Comparison of ENCODE assay signal across 9 cellular contexts in the genomic region with DNA sequence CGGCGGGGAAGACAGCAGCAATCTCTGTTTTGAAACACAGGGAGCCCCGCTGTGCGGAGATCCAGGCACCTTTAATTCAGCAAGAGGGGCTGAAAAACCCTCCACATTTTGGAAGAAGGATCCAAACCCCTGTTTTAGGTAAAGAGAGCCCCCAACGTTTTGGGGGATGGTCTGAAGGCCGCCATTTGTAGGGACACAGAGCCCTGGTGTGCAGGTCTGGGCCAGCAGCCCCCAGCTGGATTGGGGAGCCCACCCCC. TPM values are rescaled to one million over a fixed set of nuclear protein-coding genes. Genes with fewer than 3 reads are reported as not detected.
A peak's percentile ranks its signal among the peaks of the same experiment; 100 is the strongest.
DNase-seq lines count a peak whose midpoint lies in the region; ATAC-seq, FAIRE-seq and TF ChIP-seq lines count a peak whose summit lies in the region.
"Had no signal": no experiment of that assay in that cellular context is flagged by ENCODE, and none has a peak within 500 bp of the region (broad histone marks: within the 10 kb centered on the region; RNA-seq: fewer than 3 reads in every experiment).

No MANE protein-coding gene starts in this region.

- H3K9me3 ChIP-seq in iPS-20b (ENCODE audit: insufficient read depth, low read depth, low read length) (no peaks in the 10 kb centered on the region), subcutaneous abdominal adipose tissue (ENCODE audit: control insufficient read depth in 5 of 5, low read length in 5 of 5) (no peaks in the 10 kb centered on the region)

- H3K4me1 Mint-ChIP-seq in activated naive CD8-positive, alpha-beta T cell treated with anti-CD3 and anti-CD28 coated beads for 36 hours = peaks cover 26% of the 10 kb centered on the region

- H3K27me3 ChIP-seq in iPS-20b (ENCODE audit: insufficient read depth, low read length) (no peaks in the 10 kb centered on the region), subcutaneous abdominal adipose tissue (ENCODE audit: control insufficient read depth in 5 of 5, insufficient read depth in 4 of 5, low read length in 5 of 5) (peaks cover 0 to 3% (median 0%) of the 10 kb centered on the region in 5 donors)

- peaks cover 20% of the 10 kb centered on the region; the same call in 1 of the 2 replicates for H3K4me1 ChIP-seq in iPS-20b (ENCODE audit: insufficient read depth, low read length)
- H3K4me1 ChIP-seq in subcutaneous abdominal adipose tissue (ENCODE audit: control insufficient read depth in 5 of 5, insufficient read depth in 5 of 5, low read length in 5 of 5) = peaks cover 9 to 71% (median 46%) of the 10 kb centered on the region in 5 donors

- peak overlapping the region; percentile 67 for H3K27ac Mint-ChIP-seq in activated naive CD8-positive, alpha-beta T cell treated with anti-CD3 and anti-CD28 coated beads for 36 hours

- H3K9ac ChIP-seq in iPS-20b (ENCODE audit: low read depth, low read length) (peak overlapping the region; percentile 64; the same call in 1 of the 2 replicates), subcutaneous abdominal adipose tissue (ENCODE audit: low read length in 5 of 5) (peak overlapping the region; percentile 77 to 91 (median 82))

- no peaks in the 10 kb centered on the region for H3K9me3 Mint-ChIP-seq in activated naive CD8-positive, alpha-beta T cell treated with anti-CD3 and anti-CD28 coated beads for 36 hours

- H3K36me3 ChIP-seq in iPS-20b (ENCODE audit: insufficient read depth, low read depth, low read length) (0 out of 2 replicates have a peak, but pooled peaks cover 5% of the 10 kb centered on the region), subcutaneous abdominal adipose tissue (ENCODE audit: control insufficient read depth in 5 of 5, insufficient read depth in 5 of 5, low read length in 5 of 5) (no peaks in the 10 kb centered on the region)

- DNase-seq in NCI-H2171 treated with DMSO at 0.1 percent for 48 hours (lab: John Stamatoyannopoulos, UW) = peak; percentile 66
- no peak for DNase-seq in NCI-H2171 (lab: John Stamatoyannopoulos, UW)
- no peak for DNase-seq in activated naive CD8-positive, alpha-beta T cell treated with anti-CD3 and anti-CD28 coated beads for 36 hours
- no peak for DNase-seq in medulla oblongata (ENCODE audit: extremely low spot score)
- no peak for DNase-seq in D721Med (ENCODE audit: insufficient read length, low spot score)

- H3K4me3 ChIP-seq in iPS-20b (ENCODE audit: low read length) = peak overlapping the region; percentile 88
- peak overlapping the region; percentile 66 to 85 (median 70) for H3K4me3 ChIP-seq in subcutaneous abdominal adipose tissue (ENCODE audit: low read depth in 1 of 5, low read length in 5 of 5)

- no peak for FAIRE-seq in D721Med (lab: Jason Lieb, UNC)
- FAIRE-seq: A204.1 had no signal

- H3K27ac ChIP-seq in iPS-20b (ENCODE audit: low read length) (no peak overlapping the region), subcutaneous abdominal adipose tissue (ENCODE audit: low read depth, low read length) (peak overlapping the region; percentile 98)

- ATAC-seq in HG03045 (IDR thresholded peaks at IDR 0.05; ENCODE audit: unreplicated experiment) = no peak

- no peaks in the 10 kb centered on the region for H3K27me3 Mint-ChIP-seq in activated naive CD8-positive, alpha-beta T cell treated with anti-CD3 and anti-CD28 coated beads for 36 hours

- no peak for TF ChIP-seq CTCF in D721Med (IDR thresholded peaks at IDR 0.05; ENCODE audit: insufficient read depth, missing control alignments)

- H3K4me3 Mint-ChIP-seq in activated naive CD8-positive, alpha-beta T cell treated with anti-CD3 and anti-CD28 coated beads for 36 hours = peak overlapping the region; percentile 80

- H3K36me3 Mint-ChIP-seq in activated naive CD8-positive, alpha-beta T cell treated with anti-CD3 and anti-CD28 coated beads for 36 hours = no peaks in the 10 kb centered on the region

RNA-seq across cellular contexts. Expression of gene HOOK2, which starts 3.5 kb away (rescaled TPM):
- total RNA-seq in activated naive CD8-positive, alpha-beta T cell treated with anti-CD3 and anti-CD28 coated beads for 36 hours = 10 to 100 TPM; 13.0 to 13.8 TPM

RNA-seq across cellular contexts. Expression of gene JUNB, which starts 12.5 kb away (rescaled TPM):
- 100 to 1,000 TPM; 171 to 175 TPM for total RNA-seq in activated naive CD8-positive, alpha-beta T cell treated with anti-CD3 and anti-CD28 coated beads for 36 hours

RNA-seq across cellular contexts. Expression of gene PRDX2, which starts 22.8 kb away (rescaled TPM):
- total RNA-seq in activated naive CD8-positive, alpha-beta T cell treated with anti-CD3 and anti-CD28 coated beads for 36 hours = 100 to 1,000 TPM; 238 to 241 TPM

RNA-seq across cellular contexts. Expression of gene THSD8, which starts 23.0 kb away (rescaled TPM):
- total RNA-seq in activated naive CD8-positive, alpha-beta T cell treated with anti-CD3 and anti-CD28 coated beads for 36 hours = 10 to 100 TPM; 25.3 to 30.5 TPM

RNA-seq across cellular contexts. Expression of gene BEST2, which starts 27.2 kb away (rescaled TPM):
- total RNA-seq in activated naive CD8-positive, alpha-beta T cell treated with anti-CD3 and anti-CD28 coated beads for 36 hours = not detected
